ENCODE assay signal across 1 cellular context in the genomic region with DNA sequence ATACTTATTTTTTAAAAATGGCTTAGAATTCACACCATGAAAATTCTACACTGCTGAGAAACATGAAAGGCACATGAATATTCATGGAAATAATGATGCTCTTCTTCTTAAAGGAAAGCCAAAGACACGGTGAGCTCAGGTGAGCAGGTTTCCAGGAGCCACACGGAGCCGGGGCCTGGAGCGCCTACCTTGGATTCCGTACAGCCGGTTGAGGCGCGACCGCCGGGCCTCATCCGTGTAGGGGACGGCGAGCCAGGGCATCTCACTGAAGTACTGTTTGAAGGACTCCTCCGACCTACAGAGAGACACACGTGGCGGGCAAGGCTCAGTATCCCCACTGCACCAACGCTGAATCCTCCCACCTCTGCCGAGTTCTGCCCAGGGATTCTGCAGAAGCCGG.
TF ChIP-seq lines count a peak whose summit lies in the region.

No MANE protein-coding gene starts in this region.

TF ChIP-seq in IMR-90, 13 proteins besides CTCF, POLR2A, EP300 and RAD21:
- TF ChIP-seq RCOR1 (IDR thresholded peaks at IDR 0.05; ENCODE audit: insufficient replicate concordance, low read length) (no peak), FOS (IDR thresholded peaks at IDR 0.05; ENCODE audit: low read depth, low read length) (no peak), NFE2L2 (IDR thresholded peaks at IDR 0.05; ENCODE audit: low read depth, low read length) (no peak), SMC3 (IDR thresholded peaks at IDR 0.05; ENCODE audit: low read depth, low read length) (no peak), MXI1 (IDR thresholded peaks at IDR 0.05; ENCODE audit: borderline replicate concordance, low read depth, low read length) (no peak), MAFK (IDR thresholded peaks at IDR 0.05; ENCODE audit: low read depth, low read length) (no peak), CHD1 (IDR thresholded peaks at IDR 0.05; ENCODE audit: low read depth, low read length) (no peak), CEBPB (IDR thresholded peaks at IDR 0.05; ENCODE audit: low read depth, low read length) (no peak), RFX5 (IDR thresholded peaks at IDR 0.05; ENCODE audit: low read depth, low read length) (no peak), MAZ (IDR thresholded peaks at IDR 0.05; ENCODE audit: borderline replicate concordance, low read depth, low read length) (no peak), BHLHE40 (IDR thresholded peaks at IDR 0.05; ENCODE audit: low read depth, low read length) (no peak)
- TF ChIP-seq, protein P1, sequence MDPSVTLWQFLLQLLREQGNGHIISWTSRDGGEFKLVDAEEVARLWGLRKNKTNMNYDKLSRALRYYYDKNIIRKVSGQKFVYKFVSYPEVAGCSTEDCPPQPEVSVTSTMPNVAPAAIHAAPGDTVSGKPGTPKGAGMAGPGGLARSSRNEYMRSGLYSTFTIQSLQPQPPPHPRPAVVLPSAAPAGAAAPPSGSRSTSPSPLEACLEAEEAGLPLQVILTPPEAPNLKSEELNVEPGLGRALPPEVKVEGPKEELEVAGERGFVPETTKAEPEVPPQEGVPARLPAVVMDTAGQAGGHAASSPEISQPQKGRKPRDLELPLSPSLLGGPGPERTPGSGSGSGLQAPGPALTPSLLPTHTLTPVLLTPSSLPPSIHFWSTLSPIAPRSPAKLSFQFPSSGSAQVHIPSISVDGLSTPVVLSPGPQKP (IDR thresholded peaks at IDR 0.05; ENCODE audit: borderline replicate concordance, low read depth, low read length), result no peak
- TF ChIP-seq, protein P2, sequence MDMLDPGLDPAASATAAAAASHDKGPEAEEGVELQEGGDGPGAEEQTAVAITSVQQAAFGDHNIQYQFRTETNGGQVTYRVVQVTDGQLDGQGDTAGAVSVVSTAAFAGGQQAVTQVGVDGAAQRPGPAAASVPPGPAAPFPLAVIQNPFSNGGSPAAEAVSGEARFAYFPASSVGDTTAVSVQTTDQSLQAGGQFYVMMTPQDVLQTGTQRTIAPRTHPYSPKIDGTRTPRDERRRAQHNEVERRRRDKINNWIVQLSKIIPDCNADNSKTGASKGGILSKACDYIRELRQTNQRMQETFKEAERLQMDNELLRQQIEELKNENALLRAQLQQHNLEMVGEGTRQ (IDR thresholded peaks at IDR 0.05; ENCODE audit: low read depth, low read length), result no peak
